In the genomic region with DNA sequence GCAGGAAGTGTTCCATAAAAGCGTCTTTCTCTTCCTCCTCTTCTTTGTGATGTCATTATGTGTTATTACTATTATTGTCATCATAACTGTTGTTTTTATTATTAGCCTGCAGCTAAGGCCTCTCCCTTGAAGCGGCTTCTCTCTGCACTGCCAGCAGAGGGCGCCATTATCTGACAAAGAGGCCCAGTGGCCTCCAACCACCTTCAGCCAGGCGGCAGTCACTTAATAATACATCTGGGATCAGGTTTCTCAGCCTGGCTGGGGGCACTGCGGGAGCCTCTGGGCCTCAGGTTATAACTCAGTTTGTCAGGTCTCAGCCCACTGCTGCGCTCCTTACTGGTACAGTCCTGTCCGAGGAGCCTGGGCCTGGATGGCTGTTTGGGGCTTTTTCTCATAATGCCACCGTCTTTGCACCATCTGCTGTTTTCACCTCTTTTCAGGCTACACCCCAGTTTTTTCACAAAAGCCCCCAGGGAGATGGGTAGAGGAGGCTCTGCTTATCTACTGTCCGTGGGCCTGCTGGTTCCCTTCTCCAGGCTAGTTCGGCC, we compare ENCODE assay signal across 8 cellular contexts.
DNase-seq lines count a peak whose midpoint lies in the region; ATAC-seq and TF ChIP-seq lines count a peak whose summit lies in the region.

No MANE protein-coding gene starts in this region.

- H3K36me3 ChIP-seq in OCI-LY7 (ENCODE audit: insufficient read depth, low read length), result no peaks in the 10 kb centered on the region
- H3K36me3 ChIP-seq in gastrocnemius medialis, result no peaks in the 10 kb centered on the region

- H3K27me3 ChIP-seq in gastrocnemius medialis, result peaks cover 0 to 13% (median 8%) of the 10 kb centered on the region in 3 donors

- in situ Hi-C loops in gastrocnemius medialis (cut with MboI; ENCODE audit: low sequenced_read_pairs in 4 of 4), result no loop called here

- H3K27ac Mint-ChIP-seq in activated T-helper 2 cell treated with anti-CD3 and anti-CD28 coated beads, Interferon-gamma antibody, Interleukin-2, Interleukin-4, amounts not matched to agents 10 μg/mL and 5 μg/mL and 100 μg/mL, durations not matched to agents 14 hours and 24 hours and 36 hours, result no peak overlapping the region

- no peaks in the 10 kb centered on the region for H3K9me2 ChIP-seq in OCI-LY7 (ENCODE audit: insufficient read depth, low read length)

- peaks cover 4% of the 10 kb centered on the region for H3K27me3 Mint-ChIP-seq in activated T-helper 2 cell treated with anti-CD3 and anti-CD28 coated beads, Interferon-gamma antibody, Interleukin-2, Interleukin-4, amounts not matched to agents 10 μg/mL and 5 μg/mL and 100 μg/mL, durations not matched to agents 14 hours and 24 hours and 36 hours (ENCODE audit: low read depth)

- BruUV-seq in OCI-LY7 (replicated peaks; lab: Mats Ljungman, UMichigan), result no TSS peak

- POLR2A ChIA-PET in OCI-LY7 (lab: Charles Lee), result no interaction called here

- H3K9me3 Mint-ChIP-seq in activated T-helper 2 cell treated with anti-CD3 and anti-CD28 coated beads, Interferon-gamma antibody, Interleukin-2, Interleukin-4, amounts not matched to agents 10 μg/mL and 5 μg/mL and 100 μg/mL, durations not matched to agents 14 hours and 24 hours and 36 hours, result no peaks in the 10 kb centered on the region

- H3K9me3 ChIP-seq in OCI-LY7 (ENCODE audit: low read length) (no peaks in the 10 kb centered on the region), gastrocnemius medialis (no peaks in the 10 kb centered on the region)

- no peak overlapping the region for H3K4me2 ChIP-seq in OCI-LY7 (ENCODE audit: low read length)

- H3K27ac ChIP-seq in OCI-LY7 (ENCODE audit: low read depth, low read length, poor library complexity, severe bottlenecking), result no peak overlapping the region
- H3K27ac ChIP-seq in gastrocnemius medialis, result no peak overlapping the region

- H3K79me2 ChIP-seq in OCI-LY7 (ENCODE audit: insufficient read depth, low read depth, low read length), result no peaks in the 10 kb centered on the region

- no peak overlapping the region for H3K4me3 Mint-ChIP-seq in activated T-helper 2 cell treated with anti-CD3 and anti-CD28 coated beads, Interferon-gamma antibody, Interleukin-2, Interleukin-4, amounts not matched to agents 10 μg/mL and 5 μg/mL and 100 μg/mL, durations not matched to agents 14 hours and 24 hours and 36 hours (ENCODE audit: low read depth)

- DNase-seq in activated CD4-positive, alpha-beta T cell treated with anti-CD3 and anti-CD28 coated beads for 24 hours (ENCODE audit: low read depth in 2 of 2), result peak; percentile 7 to 49
- no peak for DNase-seq in activated CD4-positive, alpha-beta T cell treated with anti-CD3 and anti-CD28 coated beads for 1 hour
- DNase-seq in HT-29 (ENCODE audit: low spot score) (peak; percentile 87), OCI-LY7 (ENCODE audit: low spot score) (peak; percentile 74), head of caudate nucleus (peak in 41 of 42 donors; percentile 39 to 83 (median 67)), gastrocnemius medialis (peak; percentile 13 to 34), middle frontal gyrus (ENCODE audit: extremely low spot score, low spot score) (no peak)
- peak; percentile 30 for DNase-seq in activated T-helper 2 cell treated with anti-CD3 and anti-CD28 coated beads, Interferon-gamma antibody, Interleukin-2, Interleukin-4, amounts not matched to agents 10 μg/mL and 5 μg/mL and 100 μg/mL, durations not matched to agents 14 hours and 24 hours and 36 hours (ENCODE audit: low spot score)

- TF ChIP-seq CTCF in OCI-LY7 (conservative IDR thresholded peaks at IDR 0.05; ENCODE audit: low read length) (peak; percentile 90), gastrocnemius medialis (IDR thresholded peaks at IDR 0.05 in 4 of 5, conservative IDR thresholded peaks at IDR 0.05 in 1 of 5) (peak; percentile 29 to 63 (median 53))

- H3K4me1 ChIP-seq in OCI-LY7 (ENCODE audit: insufficient read depth, low read length, poor library complexity, severe bottlenecking), result no peaks in the 10 kb centered on the region
- no peaks in the 10 kb centered on the region for H3K4me1 ChIP-seq in gastrocnemius medialis

- intact Hi-C loops in OCI-LY7 (cut with micrococcal nuclease; ENCODE audit: unreplicated experiment), result loop anchor here (5.0 kb wide), 1 partner anchor 610 kb away; no protein-coding TSS in a partner anchor
- intact Hi-C loops in activated T-helper 2 cell treated with anti-CD3 and anti-CD28 coated beads, Interferon-gamma antibody, Interleukin-2, Interleukin-4, amounts not matched to agents 10 μg/mL and 5 μg/mL and 100 μg/mL, durations not matched to agents 14 hours and 24 hours and 36 hours (cut with micrococcal nuclease), result no loop called here
- intact Hi-C loops in head of caudate nucleus (cut with DNase I), result no loop called here
- intact Hi-C loops in gastrocnemius medialis (cut with DNase I; ENCODE audit: low total_unique reads), result no loop called here

- CTCF ChIA-PET in OCI-LY7 (lab: Charles Lee; ENCODE audit: unreplicated experiment), result no interaction called here

- no peak for TF ChIP-seq POLR2A in gastrocnemius medialis (IDR thresholded peaks at IDR 0.05)

- H4K20me1 ChIP-seq in OCI-LY7 (ENCODE audit: insufficient read depth, low read length), result no peaks in the 10 kb centered on the region

- H3K4me3 ChIP-seq in OCI-LY7 (ENCODE audit: low read depth, low read length, poor library complexity, severe bottlenecking), result no peak overlapping the region
- no peak overlapping the region for H3K4me3 ChIP-seq in gastrocnemius medialis

- no peak overlapping the region for H2AFZ ChIP-seq in OCI-LY7 (ENCODE audit: low read length)

- peak in 1 of 2 donors; percentile 66 for ATAC-seq in gastrocnemius medialis

- no peaks in the 10 kb centered on the region for H3K36me3 Mint-ChIP-seq in activated T-helper 2 cell treated with anti-CD3 and anti-CD28 coated beads, Interferon-gamma antibody, Interleukin-2, Interleukin-4, amounts not matched to agents 10 μg/mL and 5 μg/mL and 100 μg/mL, durations not matched to agents 14 hours and 24 hours and 36 hours (ENCODE audit: low read depth)

- H3K4me1 Mint-ChIP-seq in activated T-helper 2 cell treated with anti-CD3 and anti-CD28 coated beads, Interferon-gamma antibody, Interleukin-2, Interleukin-4, amounts not matched to agents 10 μg/mL and 5 μg/mL and 100 μg/mL, durations not matched to agents 14 hours and 24 hours and 36 hours (ENCODE audit: low read depth), result peaks cover 1% of the 10 kb centered on the region

Comparison
In these comparisons a context has a peak if more than half of its experiments do, and no peak if none do; other contexts are left out.
1. DNase-seq: peak in activated CD4-positive, alpha-beta T cell treated with anti-CD3 and anti-CD28 coated beads for 24 hours (2 of 2), HT-29 (single experiment), OCI-LY7 (single experiment), activated T-helper 2 cell treated with anti-CD3 and anti-CD28 coated beads, Interferon-gamma antibody, Interleukin-2, Interleukin-4, amounts not matched to agents 10 μg/mL and 5 μg/mL and 100 μg/mL, durations not matched to agents 14 hours and 24 hours and 36 hours (single experiment), head of caudate nucleus (41 of 42) and gastrocnemius medialis (2 of 2); none in activated CD4-positive, alpha-beta T cell treated with anti-CD3 and anti-CD28 coated beads for 1 hour (single experiment) and middle frontal gyrus (single experiment).